ENCODE assay signal across 1 cellular context in genomic region chr12:132083731-132084641, GRCh38.
TF ChIP-seq lines count a peak whose summit lies in the region.

No MANE protein-coding gene starts in this region.

TF ChIP-seq in GM12878, 131 proteins besides CTCF, POLR2A, EP300 and RAD21 (continued from another document):
- TF ChIP-seq ZBTB33 (IDR thresholded peaks at IDR 0.05) = no peak
- TF ChIP-seq ZNF274 (IDR thresholded peaks at IDR 0.05; ENCODE audit: insufficient read depth, insufficient read length) = no peak
- peak; percentile 74 for TF ChIP-seq TAF1 (IDR thresholded peaks at IDR 0.05; ENCODE audit: borderline replicate concordance, low read depth, low read length)
- TF ChIP-seq DPF2 (IDR thresholded peaks at IDR 0.05) = peak; percentile 50
- peak; percentile 74 for TF ChIP-seq SP1 (IDR thresholded peaks at IDR 0.05; ENCODE audit: low read depth, low read length)
- TF ChIP-seq HSF1 (IDR thresholded peaks at IDR 0.05; ENCODE audit: low read depth, low read length) = no peak
- TF ChIP-seq POLR2AphosphoS2 (IDR thresholded peaks at IDR 0.05; ENCODE audit: low read depth, low read length) = peak; percentile 18; the same call in 1 of the 2 replicates
- peak; percentile 72 for TF ChIP-seq ZNF24 (IDR thresholded peaks at IDR 0.05)
- peak in 1 of 2 experiments; percentile 4; a peak in 1 of 3 replicates for TF ChIP-seq EGR1 (IDR thresholded peaks at IDR 0.05; ENCODE audit: borderline replicate concordance in 1 of 2, low read depth in 2 of 2, low read length in 2 of 2)
- peak; percentile 70 to 84; a peak in 3 of 4 replicates for TF ChIP-seq BHLHE40 (IDR thresholded peaks at IDR 0.05; ENCODE audit: borderline replicate concordance in 1 of 2, low read depth in 2 of 2, low read length in 1 of 2)
- TF ChIP-seq BACH1 (IDR thresholded peaks at IDR 0.05; ENCODE audit: borderline replicate concordance) = peak; percentile 86
- peak; percentile 49; the same call in 1 of the 2 replicates for TF ChIP-seq CHD2 (IDR thresholded peaks at IDR 0.05; ENCODE audit: borderline replicate concordance, low read depth, low read length)
